In genomic region chr15:40146037-40146436, GRCh38 we compare ENCODE assay signal across 17 cellular contexts. TPM values are rescaled to one million over a fixed set of nuclear protein-coding genes. Genes with fewer than 3 reads are reported as not detected.
DNase-seq lines count a peak whose midpoint lies in the region; ATAC-seq and TF ChIP-seq lines count a peak whose summit lies in the region.
"Had no signal": no experiment of that assay in that cellular context is flagged by ENCODE, and none has a peak within 500 bp of the region (broad histone marks: within the 10 kb centered on the region; RNA-seq: fewer than 3 reads in every experiment).

No MANE protein-coding gene starts in this region.

- H3K36me3 ChIP-seq in MG63 (no peaks in the 10 kb centered on the region), gastrocnemius medialis (no peaks in the 10 kb centered on the region)
- H3K36me3 ChIP-seq: tibial nerve had no signal

- DNase-seq in AG10803 (ENCODE audit: low read depth): peak; percentile 27
- peak; percentile 61 for DNase-seq in HT-29 (ENCODE audit: low spot score)
- peak; percentile 32 for DNase-seq in amniotic epithelial cell (ENCODE audit: low read depth)
- peak; percentile 23 for DNase-seq in hepatic stellate cell (ENCODE audit: low spot score)
- DNase-seq in NCI-H1105 treated with DMSO at 0.1 percent for 48 hours (lab: John Stamatoyannopoulos, UW): no peak
- no peak for DNase-seq in MG63
- DNase-seq in gastrocnemius medialis: no peak
- DNase-seq: activated CD4-positive, alpha-beta T cell treated with anti-CD3 and anti-CD28 coated beads for 4 hours; body of pancreas; DMS 273 treated with DMSO at 0.1 percent for 48 hours; effector CD8-positive, alpha-beta T cell; left cardiac atrium; NCI-H146; NCI-H524; T-helper 2 cell had no signal

- H3K9me3 ChIP-seq in MG63 (no peaks in the 10 kb centered on the region), gastrocnemius medialis (no peaks in the 10 kb centered on the region)
- H3K9me3 ChIP-seq: body of pancreas, tibial nerve had no signal

- TF ChIP-seq POLR2A in gastrocnemius medialis (IDR thresholded peaks at IDR 0.05): no peak

- TF ChIP-seq CTCF in AG10803 (conservative IDR thresholded peaks at IDR 0.05; ENCODE audit: low read length): no peak
- no peak for TF ChIP-seq CTCF in gastrocnemius medialis (IDR thresholded peaks at IDR 0.05 in 4 of 5, conservative IDR thresholded peaks at IDR 0.05 in 1 of 5)

- H3K27me3 ChIP-seq in MG63 (no peaks in the 10 kb centered on the region), gastrocnemius medialis (no peaks in the 10 kb centered on the region)
- H3K27me3 ChIP-seq: body of pancreas, tibial nerve had no signal

- intact Hi-C loops in gastrocnemius medialis (cut with DNase I; ENCODE audit: low total_unique reads): no loop called here

- no peak overlapping the region for H3K4me3 ChIP-seq in AG10803 (ENCODE audit: low read length)
- no peak overlapping the region for H3K4me3 ChIP-seq in MG63
- H3K4me3 ChIP-seq in gastrocnemius medialis: no peak overlapping the region
- H3K4me3 ChIP-seq: body of pancreas, tibial nerve had no signal

- ATAC-seq in HG02759 (IDR thresholded peaks at IDR 0.05; ENCODE audit: unreplicated experiment) (no peak), gastrocnemius medialis (no peak)
- ATAC-seq: body of pancreas, left cardiac atrium had no signal

- in situ Hi-C loops in gastrocnemius medialis (cut with MboI; ENCODE audit: low sequenced_read_pairs in 4 of 4): loop anchor here in 1 of 4 donors (25.0 kb wide), 1 partner anchor 359 kb away; the partner anchor contains the start of gene FSIP1

- no peak overlapping the region for H3K27ac ChIP-seq in gastrocnemius medialis
- H3K27ac ChIP-seq: body of pancreas, tibial nerve had no signal

- H3K4me1 ChIP-seq in gastrocnemius medialis: peaks cover 8 to 12% of the 10 kb centered on the region in 2 donors
- H3K4me1 ChIP-seq: body of pancreas, tibial nerve had no signal

RNA-seq across cellular contexts. Expression of gene BUB1B, which starts 14.8 kb away (rescaled TPM):
- total RNA-seq in HT-29 (2014; rRNA removed; shearing (Covaris generic)): 39.8 and 40.1 TPM in 2 replicates
- 49.2 and 55.0 TPM in 2 replicates for total RNA-seq in MG63 (2014; rRNA removed; shearing (Covaris generic); ENCODE audit: low replicate concordance)
- 1 to 10 TPM in 1 of 4 donors, under 1 TPM in 1, not detected in 2; 0.51 to 1.8 TPM for total RNA-seq in gastrocnemius medialis
- total RNA-seq: body of pancreas had no signal

RNA-seq across cellular contexts. Expression of gene BMF, which starts 37.4 kb away (rescaled TPM):
- total RNA-seq in HT-29 (2014; rRNA removed; shearing (Covaris generic)): 11.6 and 15.4 TPM in 2 replicates
- total RNA-seq in MG63 (2014; rRNA removed; shearing (Covaris generic); ENCODE audit: low replicate concordance): 0.20 TPM in 1 of 2 replicates, not detected in the other
- total RNA-seq in gastrocnemius medialis: 10 to 100 TPM in 1 of 4 donors, 1 to 10 TPM in 2, under 1 TPM in 1; 0.82 to 11.6 (median 3.2) TPM

Comparison
In these comparisons a context has a peak if more than half of its experiments do, and no peak if none do; other contexts are left out.
1. DNase-seq: peak in AG10803 (single experiment), HT-29 (single experiment), amniotic epithelial cell (single experiment) and hepatic stellate cell (single experiment); none in NCI-H1105 treated with DMSO at 0.1 percent for 48 hours (single experiment), MG63 (single experiment) and gastrocnemius medialis (0 of 2).
2. RNA of gene BUB1B, which starts 14.8 kb away (total RNA-seq): 49.2 to 55.0 TPM in MG63 and 39.8 to 40.1 TPM in HT-29; 0.51 to 1.8 TPM in gastrocnemius medialis; every median in the first group is over 10 times any median in the second.